Comparison of ENCODE assay signal across 27 cellular contexts in genomic region chr20:64158346-64159285, GRCh38. TPM values are rescaled to one million over a fixed set of nuclear protein-coding genes. Genes with fewer than 3 reads are reported as not detected.
DNase-seq lines count a peak whose midpoint lies in the region; ATAC-seq and TF ChIP-seq lines count a peak whose summit lies in the region.
"Had no signal": no experiment of that assay in that cellular context is flagged by ENCODE, and none has a peak within 500 bp of the region (broad histone marks: within the 10 kb centered on the region; RNA-seq: fewer than 3 reads in every experiment).

No MANE protein-coding gene starts in this region.

- DNase-seq in NCI-H345 (lab: John Stamatoyannopoulos, UW) (peak; percentile 36), NCI-H345 treated with DMSO at 0.1 percent for 48 hours (lab: John Stamatoyannopoulos, UW; ENCODE audit: unreplicated experiment) (no peak), NCI-H2171 (lab: John Stamatoyannopoulos, UW) (peak; percentile 65), head of caudate nucleus (peak in 36 of 42 donors; percentile 30 to 90 (median 58)), type B pancreatic cell (ENCODE audit: extremely low spot score, unreplicated experiment) (no peak), GM10266 (ENCODE audit: extremely low spot score) (no peak), NCI-H2107 (lab: John Stamatoyannopoulos, UW) (no peak)
- DNase-seq: activated CD4-positive, alpha-beta T cell treated with anti-CD3 and anti-CD28 coated beads, Interleukin-2, amount 50 U/mL, for 4 hours; activated gamma-delta T cell treated with Interleukin-2 at 50 U/mL for 16 hours; activated T-cell treated with anti-CD3 and anti-CD28 coated beads for 4 hours; BE2C; Caco-2; endodermal cell; GOT3; Kasumi-1; kidney glomerular epithelial cell; naive thymus-derived CD4-positive, alpha-beta T cell; NCI-H1092; NCI-H526; stimulated activated naive CD8-positive, alpha-beta T cell treated with anti-CD3 and anti-CD28 coated beads, Interleukin-15, amount 100 ng/mL, for 72 hours; tibial artery had no signal

- TF ChIP-seq CTCF in type B pancreatic cell (conservative IDR thresholded peaks at IDR 0.05) (no peak), GM10266 (IDR thresholded peaks at IDR 0.05; ENCODE audit: control insufficient read depth, insufficient read depth, low read depth, missing control alignments) (no peak)

- H3K9me3 Mint-ChIP-seq in type B pancreatic cell: no peaks in the 10 kb centered on the region
- H3K9me3 Mint-ChIP-seq: endodermal cell; memory B cell; stimulated activated naive CD8-positive, alpha-beta T cell treated with anti-CD3 and anti-CD28 coated beads, Interleukin-15, amount 100 ng/mL, for 72 hours; T-helper 2 cell treated with Interferon-gamma antibody and Interleukin-4, amounts not matched to agents 5 μg/mL and 100 μg/mL, for 36 hours had no signal

- no peak for ATAC-seq in GM19455 (IDR thresholded peaks at IDR 0.05; ENCODE audit: unreplicated experiment)
- ATAC-seq: naive thymus-derived CD4-positive, alpha-beta T cell; right lobe of liver; SK-N-SH treated with all-trans-retinoic acid at 6 μM for 48 hours; stimulated activated naive CD8-positive, alpha-beta T cell treated with anti-CD3 and anti-CD28 coated beads, Interleukin-15, amount 100 ng/mL, for 72 hours had no signal

- H3K27me3 Mint-ChIP-seq in type B pancreatic cell: peaks cover 46% of the 10 kb centered on the region

- H3K36me3 Mint-ChIP-seq in type B pancreatic cell: no peaks in the 10 kb centered on the region

- peak overlapping the region; percentile 80 for H3K27ac Mint-ChIP-seq in type B pancreatic cell
- H3K27ac Mint-ChIP-seq: endodermal cell; memory B cell; naive thymus-derived CD4-positive, alpha-beta T cell; T-helper 2 cell treated with Interferon-gamma antibody and Interleukin-4, amounts not matched to agents 5 μg/mL and 100 μg/mL, for 36 hours had no signal

- peak overlapping the region; percentile 51 for H3K4me3 Mint-ChIP-seq in type B pancreatic cell
- H3K4me3 Mint-ChIP-seq: endodermal cell; memory B cell; naive thymus-derived CD4-positive, alpha-beta T cell; stimulated activated naive CD8-positive, alpha-beta T cell treated with anti-CD3 and anti-CD28 coated beads, Interleukin-15, amount 100 ng/mL, for 72 hours; T-helper 2 cell treated with Interferon-gamma antibody and Interleukin-4, amounts not matched to agents 5 μg/mL and 100 μg/mL, for 36 hours had no signal

- peaks cover 5% of the 10 kb centered on the region for H3K4me1 Mint-ChIP-seq in type B pancreatic cell (ENCODE audit: unreplicated experiment)
- H3K4me1 Mint-ChIP-seq: stimulated activated naive CD8-positive, alpha-beta T cell treated with anti-CD3 and anti-CD28 coated beads, Interleukin-15, amount 100 ng/mL, for 72 hours had no signal

- intact Hi-C loops in head of caudate nucleus (cut with DNase I): no loop called here

RNA-seq across cellular contexts. Expression of gene MYT1, which starts 5.6 kb away (rescaled TPM):
- total RNA-seq in type B pancreatic cell (ENCODE audit: low replicate concordance): 2.9 and 4.9 TPM in 2 replicates
- total RNA-seq: naive thymus-derived CD4-positive, alpha-beta T cell had no signal

RNA-seq across cellular contexts. Expression of gene NPBWR2, which starts 51.3 kb away (rescaled TPM):
- not detected in 2 replicates for total RNA-seq in type B pancreatic cell (ENCODE audit: low replicate concordance)
- total RNA-seq: A172; Caco-2; endodermal cell; naive thymus-derived CD4-positive, alpha-beta T cell; right lobe of liver had no signal

Comparison
In these comparisons a context has a peak if more than half of its experiments do, and no peak if none do; other contexts are left out.
1. DNase-seq: peak in NCI-H345 (single experiment), NCI-H2171 (single experiment) and head of caudate nucleus (36 of 42); none in NCI-H345 treated with DMSO at 0.1 percent for 48 hours (single experiment), type B pancreatic cell (single experiment), GM10266 (single experiment) and NCI-H2107 (single experiment).